Comparison of ENCODE assay signal across 8 cellular contexts in genomic region chr11:32052218-32052617, GRCh38. TPM values are rescaled to one million over a fixed set of nuclear protein-coding genes. Genes with fewer than 3 reads are reported as not detected.
DNase-seq lines count a peak whose midpoint lies in the region; ATAC-seq and TF ChIP-seq lines count a peak whose summit lies in the region.

No MANE protein-coding gene starts in this region.

- H3K4me3 Mint-ChIP-seq in natural killer cell = no peak overlapping the region

- no peak overlapping the region for H3K4me3 ChIP-seq in epithelial cell of proximal tubule (ENCODE audit: low read depth, low read length)

- no peak overlapping the region for H3K27ac Mint-ChIP-seq in natural killer cell

- TF ChIP-seq CTCF in epithelial cell of proximal tubule (conservative IDR thresholded peaks at IDR 0.05; ENCODE audit: low read depth, low read length) (peak; percentile 79), natural killer cell (IDR thresholded peaks at IDR 0.05) (peak; percentile 88)

- peaks cover 16 to 66% of the 10 kb centered on the region in 2 donors for H3K27me3 Mint-ChIP-seq in natural killer cell (ENCODE audit: low read depth in 2 of 2)

- DNase-seq in DMS 273 (lab: John Stamatoyannopoulos, UW; ENCODE audit: unreplicated experiment) (peak; percentile 74), HCEC 1CT (peak; percentile 38), NCI-H82 (lab: John Stamatoyannopoulos, UW) (peak; percentile 84), activated T-cell treated with anti-CD3 and anti-CD28 coated beads for 1 hour (ENCODE audit: low read depth) (peak; percentile 43), epithelial cell of proximal tubule (ENCODE audit: low read depth) (no peak), natural killer cell (peak; percentile 35)
- DNase-seq in stimulated activated naive CD8-positive, alpha-beta T cell treated with anti-CD3 and anti-CD28 coated beads, Interleukin-15, Interleukin-2, amounts not matched to agents 100 U/mL and 50 U/mL, for 24 hours = peak; percentile 58

- ATAC-seq in natural killer cell = peak in 2 of 3 donors; percentile 61
- no peak for ATAC-seq in stimulated activated naive CD8-positive, alpha-beta T cell treated with anti-CD3 and anti-CD28 coated beads, Interleukin-15, Interleukin-2, amounts not matched to agents 100 U/mL and 50 U/mL, for 24 hours
- no peak for ATAC-seq in GM18873 (IDR thresholded peaks at IDR 0.05; ENCODE audit: low FRiP score, unreplicated experiment)

- H3K9me3 Mint-ChIP-seq in natural killer cell = no peaks in the 10 kb centered on the region

- H3K36me3 Mint-ChIP-seq in natural killer cell = no peaks in the 10 kb centered on the region

- intact Hi-C loops in natural killer cell (cut with micrococcal nuclease) = loop anchor here (1.0 kb wide), 2 partner anchors 102 to 124 kb away; no protein-coding TSS in a partner anchor

- H3K4me1 Mint-ChIP-seq in natural killer cell = peaks cover 0 to 4% of the 10 kb centered on the region in 2 donors

RNA-seq across cellular contexts. Expression of gene RCN1, which starts 38.7 kb away (rescaled TPM):
- 118 and 222 TPM in 2 replicates for total RNA-seq in epithelial cell of proximal tubule
- total RNA-seq in natural killer cell = 10 to 100 TPM; 19.1 to 21.2 (median 20.3) TPM

Comparison
In these comparisons a context has a peak if more than half of its experiments do, and no peak if none do; other contexts are left out.
1. ATAC-seq: peak in natural killer cell (2 of 3); none in stimulated activated naive CD8-positive, alpha-beta T cell treated with anti-CD3 and anti-CD28 coated beads, Interleukin-15, Interleukin-2, amounts not matched to agents 100 U/mL and 50 U/mL, for 24 hours (single experiment) and GM18873 (single experiment).